In genomic region chr7:73572767-73573186, GRCh38 we compare ENCODE assay signal across 1 cellular context.
TF ChIP-seq lines count a peak whose summit lies in the region.

No MANE protein-coding gene starts in this region.

TF ChIP-seq in K562, 482 proteins besides CTCF, POLR2A, EP300 and RAD21 (continued from another document and continues in another):
- TF ChIP-seq ZNF592 (IDR thresholded peaks at IDR 0.05) (peak; percentile 80), YY1 (IDR thresholded peaks at IDR 0.05; ENCODE audit: borderline replicate concordance in 1 of 3, control insufficient read depth in 1 of 3, extremely low read depth in 1 of 3, insufficient read depth in 3 of 3, insufficient read length in 1 of 3, insufficient replicate concordance in 2 of 3, low read depth in 1 of 3, low read length in 2 of 3) (peak in 1 of 3 experiments; percentile 39), NCOA1 (IDR thresholded peaks at IDR 0.05; ENCODE audit: low read depth) (peak; percentile 63; the same call in 1 of the 2 replicates), HLTF (IDR thresholded peaks at IDR 0.05) (no peak), ZNF263 (CRISPR knock-in tag; IDR thresholded peaks at IDR 0.05; ENCODE audit: borderline replicate concordance) (peak; percentile 67; the same call in 1 of the 2 replicates), SMAD3 (CRISPR knock-in tag; conservative IDR thresholded peaks at IDR 0.05) (no peak), PHTF2 (CRISPR knock-in tag; IDR thresholded peaks at IDR 0.05) (no peak), SP1 (CRISPR knock-in tag; IDR thresholded peaks at IDR 0.05) (peak; percentile 69), IRF2 (CRISPR knock-in tag; IDR thresholded peaks at IDR 0.05) (no peak), ZBTB2 (IDR thresholded peaks at IDR 0.05) (peak; percentile 80; the same call in 1 of the 2 replicates), VEZF1 (CRISPR knock-in tag; IDR thresholded peaks at IDR 0.05) (peak; percentile 41; the same call in 1 of the 2 replicates), POLR2AphosphoS2 (IDR thresholded peaks at IDR 0.05; ENCODE audit: low read length) (0 out of 2 replicates have a peak, but pooled peaks have one; percentile 45), SMAD4 (CRISPR knock-in tag; conservative IDR thresholded peaks at IDR 0.05) (peak; percentile 84; the same call in 1 of the 2 replicates), NFE2 (IDR thresholded peaks at IDR 0.05; ENCODE audit: low read depth) (peak; percentile 37; the same call in 1 of the 2 replicates), ZKSCAN1 (IDR thresholded peaks at IDR 0.05; ENCODE audit: low read depth, low read length) (0 out of 2 replicates have a peak, but pooled peaks have one; percentile 13), PHB2 (IDR thresholded peaks at IDR 0.05; ENCODE audit: low read depth) (no peak), TBL1XR1 (IDR thresholded peaks at IDR 0.05; ENCODE audit: low read length in 2 of 2) (peak; percentile 80 to 83; a peak in 3 of 4 replicates), NKRF (IDR thresholded peaks at IDR 0.05; ENCODE audit: borderline replicate concordance) (peak; percentile 55; the same call in 1 of the 2 replicates), ZNF740 (CRISPR knock-in tag; IDR thresholded peaks at IDR 0.05) (no peak), ZNF740 (tag; IDR thresholded peaks at IDR 0.05) (no peak), ZFP36 (IDR thresholded peaks at IDR 0.05; ENCODE audit: low read depth, low read length, partially characterized antibody) (peak; percentile 7), GATAD2B (IDR thresholded peaks at IDR 0.05; ENCODE audit: borderline replicate concordance) (peak; percentile 22; the same call in 1 of the 2 replicates), ZBTB5 (IDR thresholded peaks at IDR 0.05) (peak; percentile 71; the same call in 1 of the 2 replicates), ZNF175 (CRISPR knock-in tag; IDR thresholded peaks at IDR 0.05; ENCODE audit: low read depth) (peak; percentile 47; the same call in 1 of the 2 replicates), EHMT2 (IDR thresholded peaks at IDR 0.05) (peak; percentile 48; the same call in 1 of the 2 replicates), ZNF589 (CRISPR knock-in tag; IDR thresholded peaks at IDR 0.05; ENCODE audit: low read depth) (peak; percentile 60; the same call in 1 of the 2 replicates), CBFB (CRISPR knock-in tag; IDR thresholded peaks at IDR 0.05) (0 out of 2 replicates have a peak, but pooled peaks have one; percentile 42), KLF16 (IDR thresholded peaks at IDR 0.05) (peak; percentile 30; the same call in 1 of the 2 replicates), NFIC (IDR thresholded peaks at IDR 0.05) (peak; percentile 72), DPF2 (IDR thresholded peaks at IDR 0.05) (peak; percentile 82), MAZ (CRISPR knock-in tag; conservative IDR thresholded peaks at IDR 0.05 in 1 of 2, IDR thresholded peaks at IDR 0.05 in 1 of 2) (peak in 1 of 2 experiments; percentile 70; a peak in 1 of 4 replicates), HMBOX1 (IDR thresholded peaks at IDR 0.05) (peak; percentile 49; the same call in 1 of the 2 replicates), MEF2A (IDR thresholded peaks at IDR 0.05; ENCODE audit: control insufficient read depth, low read depth, low read length) (peak; percentile 37; the same call in 1 of the 2 replicates), SMARCE1 (IDR thresholded peaks at IDR 0.05) (peak; percentile 30; the same call in 1 of the 2 replicates), MITF (IDR thresholded peaks at IDR 0.05) (0 out of 2 replicates have a peak, but pooled peaks have one; percentile 56), MEIS2 (IDR thresholded peaks at IDR 0.05; ENCODE audit: partially characterized antibody) (peak; percentile 89), CBX3 (IDR thresholded peaks at IDR 0.05; ENCODE audit: borderline replicate concordance in 1 of 2, low read length in 2 of 2) (peak in 1 of 2 experiments; percentile 58; a peak in 1 of 3 replicates), PRMT5 (CRISPR knock-in tag; IDR thresholded peaks at IDR 0.05) (no peak), FOXK2 (conservative IDR thresholded peaks at IDR 0.05 in 1 of 2, IDR thresholded peaks at IDR 0.05 in 1 of 2; ENCODE audit: low read depth in 2 of 2) (peak; percentile 68 to 71; a peak in 3 of 4 replicates), ZNF76 (CRISPR knock-in tag; IDR thresholded peaks at IDR 0.05; ENCODE audit: borderline replicate concordance) (no peak), CREB1 (IDR thresholded peaks at IDR 0.05) (peak; percentile 70), CREB1 (CRISPR knock-in tag; IDR thresholded peaks at IDR 0.05) (peak; percentile 56), BRD4 (IDR thresholded peaks at IDR 0.05) (no peak), RB1 (IDR thresholded peaks at IDR 0.05; ENCODE audit: low read depth) (0 out of 2 replicates have a peak, but pooled peaks have one; percentile 23), RBFOX2 (IDR thresholded peaks at IDR 0.05; ENCODE audit: low read depth, low read length) (peak; percentile 39), MIER1 (IDR thresholded peaks at IDR 0.05; ENCODE audit: low read depth) (no peak), HDAC3 (IDR thresholded peaks at IDR 0.05; ENCODE audit: borderline replicate concordance, partially characterized antibody) (peak; percentile 42), HDAC1 (IDR thresholded peaks at IDR 0.05) (peak; percentile 57 to 66; a peak in 3 of 4 replicates), LCOR (CRISPR knock-in tag; IDR thresholded peaks at IDR 0.05) (peak; percentile 66; the same call in 1 of the 2 replicates), SOX6 (IDR thresholded peaks at IDR 0.05) (peak; percentile 65), GATA2 (CRISPR knock-in tag; IDR thresholded peaks at IDR 0.05) (peak; percentile 82)
